20 cellular contexts compared by ENCODE assay signal in the genomic region with DNA sequence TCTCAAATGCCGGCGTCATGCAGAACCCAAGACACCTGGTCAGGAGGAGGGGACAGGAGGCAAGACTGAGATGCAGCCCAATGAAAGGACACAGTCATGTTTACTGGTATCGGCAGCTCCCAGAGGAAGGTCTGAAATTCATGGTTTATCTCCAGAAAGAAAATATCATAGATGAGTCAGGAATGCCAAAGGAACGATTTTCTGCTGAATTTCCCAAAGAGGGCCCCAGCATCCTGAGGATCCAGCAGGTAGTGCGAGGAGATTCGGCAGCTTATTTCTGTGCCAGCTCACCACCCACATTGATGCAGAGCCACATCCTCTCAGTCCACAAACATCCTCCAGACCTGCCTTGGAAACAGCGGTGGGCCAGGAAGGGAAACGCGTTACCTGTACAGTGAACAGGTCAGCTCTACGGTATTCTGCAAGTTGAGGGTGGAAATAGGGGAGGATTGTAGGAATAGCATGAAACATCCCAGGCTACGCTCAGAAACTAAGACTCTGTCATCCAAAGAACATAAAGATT.
DNase-seq lines count a peak whose midpoint lies in the region; ATAC-seq and TF ChIP-seq lines count a peak whose summit lies in the region.
"Had no signal": no experiment of that assay in that cellular context is flagged by ENCODE, and none has a peak within 500 bp of the region (broad histone marks: within the 10 kb centered on the region; RNA-seq: fewer than 3 reads in every experiment).

No MANE protein-coding gene starts in this region.

- no peaks in the 10 kb centered on the region for H3K9me3 Mint-ChIP-seq in activated T-cell treated with anti-CD3 and anti-CD28 coated beads, Interleukin-2, amount 50 U/mL, for 4 hours
- no peaks in the 10 kb centered on the region for H3K9me3 Mint-ChIP-seq in activated T-helper 2 cell treated with anti-CD3 and anti-CD28 coated beads, Interferon-gamma antibody, Interleukin-2, Interleukin-4, amounts not matched to agents 10 μg/mL and 5 μg/mL and 100 μg/mL, durations not matched to agents 14 hours and 24 hours and 36 hours
- H3K9me3 Mint-ChIP-seq in naive thymus-derived CD8-positive, alpha-beta T cell, result no peaks in the 10 kb centered on the region
- no peaks in the 10 kb centered on the region for H3K9me3 Mint-ChIP-seq in nephron progenitor cell
- H3K9me3 Mint-ChIP-seq: immature natural killer cell, naive B cell had no signal

- intact Hi-C loops in activated T-helper 2 cell treated with anti-CD3 and anti-CD28 coated beads, Interferon-gamma antibody, Interleukin-2, Interleukin-4, amounts not matched to agents 10 μg/mL and 5 μg/mL and 100 μg/mL, durations not matched to agents 14 hours and 24 hours and 36 hours (cut with micrococcal nuclease), result no loop called here

- H3K27ac Mint-ChIP-seq in activated T-helper 2 cell treated with anti-CD3 and anti-CD28 coated beads, Interferon-gamma antibody, Interleukin-2, Interleukin-4, amounts not matched to agents 10 μg/mL and 5 μg/mL and 100 μg/mL, durations not matched to agents 14 hours and 24 hours and 36 hours, result peak overlapping the region; percentile 73
- peak overlapping the region; percentile 37 to 92 (median 76) for H3K27ac Mint-ChIP-seq in naive thymus-derived CD8-positive, alpha-beta T cell
- H3K27ac Mint-ChIP-seq in nephron progenitor cell, result no peak overlapping the region
- H3K27ac Mint-ChIP-seq: immature natural killer cell, naive B cell had no signal

- in situ Hi-C loops in G401 (cut with HindIII; ENCODE audit: low sequenced_read_pairs), result no loop called here

- peaks cover 22% of the 10 kb centered on the region for H3K4me1 Mint-ChIP-seq in activated T-cell treated with anti-CD3 and anti-CD28 coated beads, Interleukin-2, amount 50 U/mL, for 4 hours (ENCODE audit: low read depth)
- H3K4me1 Mint-ChIP-seq in activated T-helper 2 cell treated with anti-CD3 and anti-CD28 coated beads, Interferon-gamma antibody, Interleukin-2, Interleukin-4, amounts not matched to agents 10 μg/mL and 5 μg/mL and 100 μg/mL, durations not matched to agents 14 hours and 24 hours and 36 hours (ENCODE audit: low read depth), result peaks cover 6% of the 10 kb centered on the region
- H3K4me1 Mint-ChIP-seq in naive thymus-derived CD8-positive, alpha-beta T cell, result peaks cover 0 to 8% (median 0%) of the 10 kb centered on the region in 4 donors
- H3K4me1 Mint-ChIP-seq in nephron progenitor cell, result no peaks in the 10 kb centered on the region
- H3K4me1 Mint-ChIP-seq: immature natural killer cell, naive B cell had no signal

- no peak for TF ChIP-seq CTCF in nephron progenitor cell (IDR thresholded peaks at IDR 0.05)

- ATAC-seq in activated T-cell treated with anti-CD3 and anti-CD28 coated beads, Interleukin-2, amount 50 U/mL, for 4 hours, result no peak
- ATAC-seq in naive thymus-derived CD8-positive, alpha-beta T cell, result peak in 1 of 2 donors; percentile 42
- ATAC-seq: HCT116, left lung had no signal

- peak overlapping the region; percentile 66 for H3K4me3 Mint-ChIP-seq in activated T-cell treated with anti-CD3 and anti-CD28 coated beads, Interleukin-2, amount 50 U/mL, for 4 hours
- peak overlapping the region; percentile 66 for H3K4me3 Mint-ChIP-seq in activated T-helper 2 cell treated with anti-CD3 and anti-CD28 coated beads, Interferon-gamma antibody, Interleukin-2, Interleukin-4, amounts not matched to agents 10 μg/mL and 5 μg/mL and 100 μg/mL, durations not matched to agents 14 hours and 24 hours and 36 hours (ENCODE audit: low read depth)
- peak overlapping the region; percentile 50 to 82 (median 70) for H3K4me3 Mint-ChIP-seq in naive thymus-derived CD8-positive, alpha-beta T cell
- H3K4me3 Mint-ChIP-seq in nephron progenitor cell, result no peak overlapping the region
- H3K4me3 Mint-ChIP-seq: immature natural killer cell had no signal

- H3K27me3 Mint-ChIP-seq in activated T-cell treated with anti-CD3 and anti-CD28 coated beads, Interleukin-2, amount 50 U/mL, for 4 hours (ENCODE audit: low read depth), result peaks cover 5% of the 10 kb centered on the region
- H3K27me3 Mint-ChIP-seq in activated T-helper 2 cell treated with anti-CD3 and anti-CD28 coated beads, Interferon-gamma antibody, Interleukin-2, Interleukin-4, amounts not matched to agents 10 μg/mL and 5 μg/mL and 100 μg/mL, durations not matched to agents 14 hours and 24 hours and 36 hours (ENCODE audit: low read depth), result peaks cover 7% of the 10 kb centered on the region
- H3K27me3 Mint-ChIP-seq in naive thymus-derived CD8-positive, alpha-beta T cell, result peaks cover 0 to 8% (median 3%) of the 10 kb centered on the region in 5 donors
- H3K27me3 Mint-ChIP-seq in nephron progenitor cell (ENCODE audit: low read depth, poor library complexity), result peaks cover 25% of the 10 kb centered on the region

- DNase-seq in activated T-cell treated with anti-CD3 and anti-CD28 coated beads, Interleukin-2, amount 50 U/mL, for 4 hours, result no peak
- DNase-seq in activated T-cell treated with anti-CD3 and anti-CD28 coated beads, Interleukin-2, amount 50 U/mL, for 48 hours, result no peak
- DNase-seq in G401 (ENCODE audit: low spot score), result peak; percentile 65
- DNase-seq in activated T-helper 2 cell treated with anti-CD3 and anti-CD28 coated beads, Interferon-gamma antibody, Interleukin-2, Interleukin-4, amounts not matched to agents 10 μg/mL and 5 μg/mL and 100 μg/mL, durations not matched to agents 14 hours and 24 hours and 36 hours (ENCODE audit: low spot score), result no peak
- DNase-seq in naive thymus-derived CD8-positive, alpha-beta T cell, result no peak
- no peak for DNase-seq in OCI-M1 (lab: John Stamatoyannopoulos, UW)
- no peak for DNase-seq in NCI-H1930 (lab: John Stamatoyannopoulos, UW)
- no peak for DNase-seq in nephron progenitor cell
- DNase-seq: ACHN, amniotic stem cell, foreskin melanocyte, immature natural killer cell, left lung, naive B cell, NCI-H1105, NCI-H2029 treated with DMSO at 0.1 percent for 48 hours, NCI-H345, NCI-H748 treated with DMSO at 0.1 percent for 48 hours, uterus had no signal

- no peaks in the 10 kb centered on the region for H3K36me3 Mint-ChIP-seq in activated T-cell treated with anti-CD3 and anti-CD28 coated beads, Interleukin-2, amount 50 U/mL, for 4 hours (ENCODE audit: insufficient read depth)
- H3K36me3 Mint-ChIP-seq in activated T-helper 2 cell treated with anti-CD3 and anti-CD28 coated beads, Interferon-gamma antibody, Interleukin-2, Interleukin-4, amounts not matched to agents 10 μg/mL and 5 μg/mL and 100 μg/mL, durations not matched to agents 14 hours and 24 hours and 36 hours (ENCODE audit: low read depth), result no peaks in the 10 kb centered on the region
- H3K36me3 Mint-ChIP-seq in naive thymus-derived CD8-positive, alpha-beta T cell, result no peaks in the 10 kb centered on the region
- no peaks in the 10 kb centered on the region for H3K36me3 Mint-ChIP-seq in nephron progenitor cell (ENCODE audit: low read depth)
- H3K36me3 Mint-ChIP-seq: immature natural killer cell, naive B cell had no signal

- POLR2A ChIA-PET in naive thymus-derived CD8-positive, alpha-beta T cell (lab: Charles Lee), result interaction anchor here (1.2 to 3.0 kb wide), 4 partner anchors 173 to 192 kb away, joined by 3 to 21 read pairs (median 12); no protein-coding TSS in a partner anchor
